In genomic region chr5:61332369-61332745, GRCh38 we compare ENCODE assay signal across 8 cellular contexts. TPM values are rescaled to one million over a fixed set of nuclear protein-coding genes. Genes with fewer than 3 reads are reported as not detected.
A peak's percentile ranks its signal among the peaks of the same experiment; 100 is the strongest.
DNase-seq lines count a peak whose midpoint lies in the region; ATAC-seq and TF ChIP-seq lines count a peak whose summit lies in the region.

No MANE protein-coding gene starts in this region.

- ATAC-seq in mucosa of descending colon: no peak
- no peak for ATAC-seq in HG02840 (IDR thresholded peaks at IDR 0.05; ENCODE audit: low FRiP score, unreplicated experiment)
- no peak for ATAC-seq in GM21390 (IDR thresholded peaks at IDR 0.05; ENCODE audit: unreplicated experiment)

- H3K36me3 ChIP-seq in HAP-1 (replicated peaks) (no peaks in the 10 kb centered on the region), duodenal mucosa (ENCODE audit: control insufficient read depth in 1 of 2, insufficient read depth in 2 of 2, low read length in 2 of 2) (no peaks in the 10 kb centered on the region), mucosa of descending colon (ENCODE audit: low read depth) (no peaks in the 10 kb centered on the region)

- peak overlapping the region; percentile 88 for H3K4me3 ChIP-seq in HAP-1
- H3K4me3 ChIP-seq in duodenal mucosa (ENCODE audit: low read depth in 1 of 2, low read length in 2 of 2): peak overlapping the region; percentile 26 to 78
- peak overlapping the region; percentile 94 for H3K4me3 ChIP-seq in mucosa of descending colon

- intact Hi-C loops in mucosa of descending colon (cut with DNase I, micrococcal nuclease): loop anchor here in 1 of 2 donors (10.0 kb wide), 1 partner anchor 292 kb away; no protein-coding TSS in a partner anchor

- H3K27me3 ChIP-seq in HAP-1 (ENCODE audit: low read depth) (no peaks in the 10 kb centered on the region), duodenal mucosa (ENCODE audit: control insufficient read depth in 1 of 2, insufficient read depth in 2 of 2, low read length in 2 of 2) (peaks cover 0 to 2% of the 10 kb centered on the region in 2 donors)

- H3K4me1 ChIP-seq in HAP-1: peaks cover 17% of the 10 kb centered on the region
- H3K4me1 ChIP-seq in duodenal mucosa (ENCODE audit: control insufficient read depth in 1 of 2, insufficient read depth in 2 of 2, low read length in 2 of 2): peaks cover 31 to 34% of the 10 kb centered on the region in 2 donors
- H3K4me1 ChIP-seq in mucosa of descending colon (ENCODE audit: low read depth): peaks cover 25% of the 10 kb centered on the region

- peak overlapping the region in 1 of 2 donors; percentile 74 for H3K9ac ChIP-seq in duodenal mucosa (ENCODE audit: low read depth in 1 of 2, low read length in 2 of 2)

- H3K9me3 ChIP-seq in HAP-1: no peaks in the 10 kb centered on the region; the same call in 1 of the 2 replicates
- no peaks in the 10 kb centered on the region for H3K9me3 ChIP-seq in duodenal mucosa (ENCODE audit: control insufficient read depth in 1 of 2, low read length in 2 of 2)
- no peaks in the 10 kb centered on the region for H3K9me3 ChIP-seq in mucosa of descending colon

- peak overlapping the region; percentile 82 for H3K27ac ChIP-seq in duodenal mucosa (ENCODE audit: low read depth, low read length)

- in situ Hi-C loops in HAP-1 (cut with MboI; ENCODE audit: low sequenced_read_pairs): no loop called here

- DNase-seq in EL (peak; percentile 37), HAP-1 (ENCODE audit: low spot score in 2 of 2) (peak in 1 of 2 experiments; percentile 55), T-helper 22 cell (ENCODE audit: low read depth) (peak; percentile 21), mucosa of descending colon (peak in 2 of 3 donors; percentile 40 to 80), islet precursor cell (no peak)

- TF ChIP-seq CTCF in mucosa of descending colon (IDR thresholded peaks at IDR 0.05): no peak

RNA-seq across cellular contexts. Expression of gene ZSWIM6, which starts 0.3 kb away (rescaled TPM):
- 10 to 100 TPM; 26.2 to 39.4 (median 27.8) TPM for total RNA-seq in mucosa of descending colon
